ENCODE assay signal across 8 cellular contexts in genomic region chr22:41197046-41197807, GRCh38. TPM values are rescaled to one million over a fixed set of nuclear protein-coding genes. Genes with fewer than 3 reads are reported as not detected.
DNase-seq lines count a peak whose midpoint lies in the region; ATAC-seq and TF ChIP-seq lines count a peak whose summit lies in the region.

No MANE protein-coding gene starts in this region.

- H3K9ac ChIP-seq in NT2/D1 (ENCODE audit: insufficient read length, low read depth): peak overlapping the region; percentile 77

- H3K27me3 ChIP-seq in NT2/D1 (ENCODE audit: insufficient read depth, insufficient read length) (peaks cover 38% of the 10 kb centered on the region), mononuclear cell (ENCODE audit: insufficient read depth, low read length) (no peaks in the 10 kb centered on the region)

- peak overlapping the region; percentile 66 for H3K4me3 ChIP-seq in NT2/D1 (ENCODE audit: insufficient read length, low read depth)
- H3K4me3 ChIP-seq in epithelial cell of esophagus (ENCODE audit: low read length): peak overlapping the region; percentile 71
- peak overlapping the region; percentile 60 for H3K4me3 ChIP-seq in mononuclear cell (ENCODE audit: low read length)

- TF ChIP-seq CTCF in C4-2B (conservative IDR thresholded peaks at IDR 0.05) (no peak; the same call in 1 of the 2 replicates), epithelial cell of esophagus (IDR thresholded peaks at IDR 0.05; ENCODE audit: insufficient read depth, low read depth, low read length, missing control alignments) (peak; percentile 24)

- peak overlapping the region; percentile 78 for H3K27ac ChIP-seq in C4-2B

- H3K4me1 ChIP-seq in NT2/D1 (ENCODE audit: insufficient read depth, insufficient read length) (peaks cover 2% of the 10 kb centered on the region), mononuclear cell (ENCODE audit: insufficient read depth, low read length) (peaks cover 18% of the 10 kb centered on the region)

- H3K36me3 ChIP-seq in NT2/D1 (ENCODE audit: insufficient read depth, insufficient read length, low read length): no peaks in the 10 kb centered on the region

- ATAC-seq in GM19438 (IDR thresholded peaks at IDR 0.05; ENCODE audit: low read depth, unreplicated experiment): peak; percentile 76

- no peaks in the 10 kb centered on the region for H3K9me3 ChIP-seq in NT2/D1 (ENCODE audit: insufficient read depth, low read length)
- no peaks in the 10 kb centered on the region for H3K9me3 ChIP-seq in mononuclear cell (ENCODE audit: low read depth, low read length)

- DNase-seq in HPDE6-E6E7 (ENCODE audit: extremely low spot score) (peak; percentile 65), NT2/D1 (ENCODE audit: low read depth, low spot score) (no peak), epithelial cell of esophagus (ENCODE audit: low read depth) (peak; percentile 68)
- DNase-seq in activated CD8-positive, alpha-beta memory T cell treated with anti-CD3 and anti-CD28 coated beads, Interleukin-2, amount 50 U/mL, for 48 hours: peak; percentile 91
- peak; percentile 71 to 77 for DNase-seq in stimulated activated CD8-positive, alpha-beta memory T cell treated with anti-CD3 and anti-CD28 coated beads, Interleukin-2, amount 100 ng/mL, for 48 hours (ENCODE audit: low read depth in 2 of 2)

RNA-seq across cellular contexts. Expression of gene L3MBTL2, which starts 7.9 kb away (rescaled TPM):
- total RNA-seq in mononuclear cell: 8.9 TPM

RNA-seq across cellular contexts. Expression of gene CHADL, which starts 43.5 kb away (rescaled TPM):
- total RNA-seq in mononuclear cell: 1.5 TPM
